ENCODE assay signal across 8 cellular contexts in genomic region chr15:42548258-42549051, GRCh38. TPM values are rescaled to one million over a fixed set of nuclear protein-coding genes. Genes with fewer than 3 reads are reported as not detected.
A peak's percentile ranks its signal among the peaks of the same experiment; 100 is the strongest.
DNase-seq lines count a peak whose midpoint lies in the region; ATAC-seq and TF ChIP-seq lines count a peak whose summit lies in the region.

Gene HAUS2, plus strand, starts transcription at chr15:42548838. Its CDS starts 35 bp downstream, at chr15:42548873.
Gene LRRC57, minus strand, starts transcription at chr15:42548793. Its CDS starts 359 bp downstream, at chr15:42548434.

- H3K27ac ChIP-seq in GM23338 (ENCODE audit: low read depth) (peak within 1 kb of the TSS; percentile 93), SJCRH30 (peak within 1 kb of the TSS; percentile 74)

- peaks cover 51% of the 10 kb centered on the region for H3K79me2 ChIP-seq in GM23338 (replicated peaks; ENCODE audit: insufficient read depth)

- peak within 1 kb of the TSS; percentile 96 for H3K4me3 ChIP-seq in GM23338
- H3K4me3 ChIP-seq in LNCaP clone FGC (ENCODE audit: low read depth, low read length) = peak within 1 kb of the TSS; percentile 100
- peak within 1 kb of the TSS; percentile 93 for H3K4me3 ChIP-seq in SJCRH30
- H3K4me3 ChIP-seq in neuron (ENCODE audit: low read length) = peak within 1 kb of the TSS; percentile 80

- H2AFZ ChIP-seq in GM23338 (peak within 1 kb of the TSS; percentile 100), neuron (ENCODE audit: low read depth, low read length) (peak within 1 kb of the TSS; percentile 79)

- peak; percentile 92 for ATAC-seq in GM23338

- H3K36me3 ChIP-seq in GM23338 (ENCODE audit: insufficient read depth) (no peaks in the 10 kb centered on the region), SJCRH30 (peaks cover 8% of the 10 kb centered on the region; the same call in 1 of the 2 replicates), neuron (ENCODE audit: insufficient read depth, low read length) (peaks cover 28% of the 10 kb centered on the region)

- DNase-seq in EL = peak; percentile 86
- DNase-seq in GM23338 (ENCODE audit: low spot score) = peak; percentile 95
- DNase-seq in LNCaP clone FGC (ENCODE audit: low read depth) = peak; percentile 54
- peak; percentile 85 to 90 for DNase-seq in SJCRH30
- DNase-seq in activated gamma-delta T cell treated with anti-CD3 and anti-CD28 coated beads, Interleukin-2, amount 50 U/mL, for 16 hours (ENCODE audit: low read depth) = peak; percentile 75
- DNase-seq in foreskin melanocyte = peak; percentile 77
- DNase-seq in stromal cell of bone marrow (ENCODE audit: low read depth) = peak; percentile 50

- H3K27me3 ChIP-seq in GM23338 (ENCODE audit: insufficient read depth) = no peaks in the 10 kb centered on the region
- no peaks in the 10 kb centered on the region for H3K27me3 ChIP-seq in SJCRH30
- no peaks in the 10 kb centered on the region for H3K27me3 ChIP-seq in neuron (ENCODE audit: insufficient read depth, low read length)

- TF ChIP-seq CTCF in GM23338 (conservative IDR thresholded peaks at IDR 0.05; ENCODE audit: low read depth in 2 of 2) = no peak
- no peak for TF ChIP-seq CTCF in LNCaP clone FGC (IDR thresholded peaks at IDR 0.05; ENCODE audit: control insufficient read depth, extremely low read depth, insufficient read depth)

- peak within 1 kb of the TSS; percentile 97 for H3K27ac Mint-ChIP-seq in GM23338

- H3K4me1 Mint-ChIP-seq in GM23338 = peaks cover 13% of the 10 kb centered on the region

- H3K9me3 ChIP-seq in SJCRH30 (replicated peaks) = no peaks in the 10 kb centered on the region
- no peaks in the 10 kb centered on the region for H3K9me3 ChIP-seq in neuron (ENCODE audit: low read length)

- H3K36me3 Mint-ChIP-seq in GM23338 (ENCODE audit: low read depth) = peaks cover 6% of the 10 kb centered on the region; the same call in 2 of the 3 replicates

- peaks cover 3% of the 10 kb centered on the region for H3K27me3 Mint-ChIP-seq in GM23338 (ENCODE audit: insufficient read depth, low read depth, poor library complexity)

- no peaks in the 10 kb centered on the region for H3K9me3 Mint-ChIP-seq in GM23338

- H3F3A ChIP-seq in GM23338 (replicated peaks; ENCODE audit: low read depth) = no peaks in the 10 kb centered on the region; the same call in 1 of the 2 replicates

- H4K20me1 ChIP-seq in GM23338 (replicated peaks; ENCODE audit: insufficient read depth) = peaks cover 20% of the 10 kb centered on the region

- peak within 1 kb of the TSS; percentile 93 for H3K4me3 Mint-ChIP-seq in GM23338

- H3K4me2 ChIP-seq in GM23338 = peak within 1 kb of the TSS; percentile 98

- peaks cover 9% of the 10 kb centered on the region for H3K4me1 ChIP-seq in GM23338 (ENCODE audit: insufficient read depth)
- peaks cover 7% of the 10 kb centered on the region for H3K4me1 ChIP-seq in SJCRH30
- H3K4me1 ChIP-seq in neuron (ENCODE audit: insufficient read depth, low read length) = peaks cover 22% of the 10 kb centered on the region

- H3K9me2 ChIP-seq in GM23338 (ENCODE audit: insufficient read depth) = no peaks in the 10 kb centered on the region

TF ChIP-seq in GM23338, 12 proteins besides CTCF, POLR2A, EP300 and RAD21:
- TF ChIP-seq ETS1 (IDR thresholded peaks at IDR 0.05) (peak; percentile 51; the same call in 1 of the 2 replicates), POLR2AphosphoS5 (IDR thresholded peaks at IDR 0.05; ENCODE audit: low read depth) (peak; percentile 97), JUNB (IDR thresholded peaks at IDR 0.05; ENCODE audit: unreplicated experiment) (no peak), CREB1 (CRISPR knock-in tag; IDR thresholded peaks at IDR 0.05; ENCODE audit: low read depth) (peak; percentile 99)

RNA-seq across cellular contexts. Expression of gene HAUS2, which starts in this region (rescaled TPM):
- total RNA-seq in GM23338 (2014; rRNA removed; shearing (Covaris generic)) = 30.9 and 78.6 TPM in 2 replicates
- 32.7 and 39.1 TPM in 2 replicates for polyA plus RNA-seq in GM23338 (2016; fragmentation: Nextera tagmentation; extraction: Ambion mirVana)
- total RNA-seq in SJCRH30 (2014; rRNA removed; shearing (Covaris generic)) = 54.7 and 59.2 TPM in 2 replicates

RNA-seq across cellular contexts. Expression of gene LRRC57, which starts in this region (rescaled TPM):
- 9.0 and 19.5 TPM in 2 replicates for total RNA-seq in GM23338 (2014; rRNA removed; shearing (Covaris generic))
- polyA plus RNA-seq in GM23338 (2016; fragmentation: Nextera tagmentation; extraction: Ambion mirVana) = 3.9 and 5.4 TPM in 2 replicates
- total RNA-seq in SJCRH30 (2014; rRNA removed; shearing (Covaris generic)) = 23.8 and 26.4 TPM in 2 replicates

Comparison
In these comparisons a context has a peak if more than half of its experiments do, and no peak if none do; other contexts are left out.
1. Peak in every context shown above with its lines: DNase-seq, ATAC-seq, H3K4me3 ChIP-seq and H3K27ac ChIP-seq.